9 cellular contexts compared by ENCODE assay signal in the genomic region with DNA sequence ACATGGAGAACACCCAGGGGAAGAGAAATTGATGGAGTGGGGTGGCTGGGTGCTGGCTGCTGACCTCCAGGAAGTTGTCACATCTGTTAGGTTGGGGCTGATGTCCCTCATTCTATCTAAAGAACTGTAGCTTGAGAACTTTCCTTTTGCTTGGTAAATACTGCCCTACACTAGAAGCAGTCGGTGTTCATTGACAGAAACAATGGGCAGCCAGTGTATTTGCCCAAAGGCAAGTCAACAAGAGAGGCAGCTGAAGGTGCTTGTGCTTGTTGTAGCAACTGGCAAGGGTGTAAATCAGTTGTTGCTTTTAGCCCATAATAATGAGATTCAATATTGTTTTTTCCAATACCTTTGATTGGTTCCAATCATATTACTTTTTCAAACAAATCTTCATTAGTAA. TPM values are rescaled to one million over a fixed set of nuclear protein-coding genes. Genes with fewer than 3 reads are reported as not detected.
DNase-seq lines count a peak whose midpoint lies in the region; ATAC-seq, FAIRE-seq and TF ChIP-seq lines count a peak whose summit lies in the region.
"Had no signal": no experiment of that assay in that cellular context is flagged by ENCODE, and none has a peak within 500 bp of the region (broad histone marks: within the 10 kb centered on the region; RNA-seq: fewer than 3 reads in every experiment).

No MANE protein-coding gene starts in this region.

- H3K4me3 ChIP-seq in PC-3 (ENCODE audit: low read length) = peak overlapping the region; percentile 82
- H3K4me3 ChIP-seq in esophagus squamous epithelium = peak overlapping the region; percentile 45 to 74 (median 68)
- peak overlapping the region; percentile 56 for H3K4me3 ChIP-seq in suprapubic skin

- intact Hi-C loops in PC-3 (cut with micrococcal nuclease) (no loop called here), esophagus squamous epithelium (cut with DNase I) (no loop called here)

- POLR2A ChIA-PET in PC-3 (lab: Charles Lee; ENCODE audit: unreplicated experiment) = interaction anchor here (0.6 kb wide), 1 partner anchor 17 kb away, joined by 3 read pairs; no protein-coding TSS in a partner anchor

- H3K27ac Mint-ChIP-seq in activated naive CD4-positive, alpha-beta T cell treated with anti-CD3 and anti-CD28 coated beads, Interleukin-2, amount 10 ng/mL, durations not matched to agents 7 days and 5 days = peak overlapping the region; percentile 97

- no peaks in the 10 kb centered on the region for H4K20me1 ChIP-seq in PC-3 (ENCODE audit: low read length)

- ATAC-seq in PC-3 = no peak
- ATAC-seq in HG02938 (IDR thresholded peaks at IDR 0.05; ENCODE audit: unreplicated experiment) = no peak

- peak overlapping the region; percentile 78; the same call in 1 of the 2 replicates for H3K9ac ChIP-seq in PC-3 (ENCODE audit: low read length)

- TF ChIP-seq EP300 in suprapubic skin (IDR thresholded peaks at IDR 0.05) = no peak

- no peaks in the 10 kb centered on the region for H3K9me3 Mint-ChIP-seq in activated naive CD4-positive, alpha-beta T cell treated with anti-CD3 and anti-CD28 coated beads, Interleukin-2, amount 10 ng/mL, durations not matched to agents 7 days and 5 days

- TF ChIP-seq CTCF in PC-3 (conservative IDR thresholded peaks at IDR 0.05; ENCODE audit: low read depth, low read length) = no peak
- no peak for TF ChIP-seq CTCF in esophagus squamous epithelium (IDR thresholded peaks at IDR 0.05)
- no peak for TF ChIP-seq CTCF in suprapubic skin (IDR thresholded peaks at IDR 0.05)

- TF ChIP-seq POLR2A in esophagus squamous epithelium (IDR thresholded peaks at IDR 0.05) (no peak), suprapubic skin (IDR thresholded peaks at IDR 0.05) (no peak)

- H3K27ac ChIP-seq in PC-3 (ENCODE audit: low read length) = no peak overlapping the region
- H3K27ac ChIP-seq in esophagus squamous epithelium = peak overlapping the region; percentile 34 to 95 (median 92)
- H3K27ac ChIP-seq in suprapubic skin = peak overlapping the region; percentile 85

- no peaks in the 10 kb centered on the region for H3K27me3 Mint-ChIP-seq in activated naive CD4-positive, alpha-beta T cell treated with anti-CD3 and anti-CD28 coated beads, Interleukin-2, amount 10 ng/mL, durations not matched to agents 7 days and 5 days

- H3K36me3 ChIP-seq in PC-3 (ENCODE audit: low read depth, low read length) (no peaks in the 10 kb centered on the region), esophagus squamous epithelium (peaks cover 0 to 10% (median 0%) of the 10 kb centered on the region in 3 donors), suprapubic skin (no peaks in the 10 kb centered on the region)

- no peak overlapping the region for H2AFZ ChIP-seq in PC-3 (ENCODE audit: low read length)

- no TSS peak for BruUV-seq in PC-3 (replicated peaks; lab: Mats Ljungman, UMichigan)

- no peaks in the 10 kb centered on the region for H3F3A ChIP-seq in PC-3 (ENCODE audit: low read length, unreplicated experiment)

- DNase-seq in activated naive CD4-positive, alpha-beta T cell treated with anti-CD3 and anti-CD28 coated beads, Interleukin-2, amount 10 ng/mL, durations not matched to agents 7 days and 5 days = no peak
- DNase-seq in activated naive CD4-positive, alpha-beta T cell (lab: John Stamatoyannopoulos, UW) = no peak
- DNase-seq in PC-3 (no peak), esophagus squamous epithelium (lab: John Stamatoyannopoulos, UW) (no peak), suprapubic skin (ENCODE audit: low spot score in 2 of 2) (no peak), RCC 7860 (ENCODE audit: low spot score) (no peak), RPMI8226 (no peak)
- DNase-seq: NCI-H446 treated with DMSO at 0.1 percent for 48 hours had no signal

- no peaks in the 10 kb centered on the region for H3K9me2 ChIP-seq in PC-3 (replicated peaks; ENCODE audit: low read length)

- 36% methylated on average over 1 of the region's 1 CpG; no CpG with 5 or more reads in 1 of the 2 donors for WGBS in esophagus squamous epithelium, 2 donors
- 36% methylated on average over 1 of the region's 1 CpG for WGBS in suprapubic skin

- peak overlapping the region; percentile 92 for H3K4me3 Mint-ChIP-seq in activated naive CD4-positive, alpha-beta T cell treated with anti-CD3 and anti-CD28 coated beads, Interleukin-2, amount 10 ng/mL, durations not matched to agents 7 days and 5 days

- H3K4me2 ChIP-seq in PC-3 (ENCODE audit: low read length) = peak overlapping the region; percentile 95

- CTCF ChIA-PET in activated naive CD4-positive, alpha-beta T cell treated with anti-CD3 and anti-CD28 coated beads, Interleukin-2, amount 10 ng/mL, durations not matched to agents 7 days and 5 days (lab: Charles Lee) = interaction anchor here (1.0 to 1.5 kb wide), 4 partner anchors 142 to 218 kb away, joined by 3 to 5 read pairs (median 4); no protein-coding TSS in a partner anchor
- CTCF ChIA-PET in PC-3 (lab: Charles Lee) = interaction anchor here (0.6 kb wide), 1 partner anchor 170 kb away, joined by 4 read pairs; no protein-coding TSS in a partner anchor

- H3K79me2 ChIP-seq in PC-3 (ENCODE audit: low read length) = 0 out of 2 replicates have a peak, but pooled peaks cover 6% of the 10 kb centered on the region

- no peaks in the 10 kb centered on the region for H3K9me3 ChIP-seq in PC-3 (ENCODE audit: low read length)
- H3K9me3 ChIP-seq in esophagus squamous epithelium = no peaks in the 10 kb centered on the region
- H3K9me3 ChIP-seq in suprapubic skin = no peaks in the 10 kb centered on the region

- no peak for FAIRE-seq in RCC 7860 (lab: Jason Lieb, UNC)

- H3K4me1 ChIP-seq in PC-3 (ENCODE audit: insufficient read depth, low read length) = peaks cover 36% of the 10 kb centered on the region
- peaks cover 11 to 98% (median 18%) of the 10 kb centered on the region in 3 donors for H3K4me1 ChIP-seq in esophagus squamous epithelium
- peaks cover 59% of the 10 kb centered on the region for H3K4me1 ChIP-seq in suprapubic skin

- H3K36me3 Mint-ChIP-seq in activated naive CD4-positive, alpha-beta T cell treated with anti-CD3 and anti-CD28 coated beads, Interleukin-2, amount 10 ng/mL, durations not matched to agents 7 days and 5 days = peaks cover 35% of the 10 kb centered on the region

- no peaks in the 10 kb centered on the region for H3K27me3 ChIP-seq in PC-3 (ENCODE audit: low read length)
- no peaks in the 10 kb centered on the region for H3K27me3 ChIP-seq in esophagus squamous epithelium
- H3K27me3 ChIP-seq in suprapubic skin = no peaks in the 10 kb centered on the region

- peaks cover 60% of the 10 kb centered on the region for H3K4me1 Mint-ChIP-seq in activated naive CD4-positive, alpha-beta T cell treated with anti-CD3 and anti-CD28 coated beads, Interleukin-2, amount 10 ng/mL, durations not matched to agents 7 days and 5 days

RNA-seq across cellular contexts. Expression of a gene that starts 1.0 kb away (rescaled TPM):
- 3.6 and 8.1 TPM in 2 replicates for total RNA-seq in PC-3 (2014; rRNA removed)
- 10 to 100 TPM; 41.2 to 83.1 (median 60.5) TPM for total RNA-seq in esophagus squamous epithelium
- total RNA-seq in suprapubic skin = 100 to 1,000 TPM in 3 of 4 donors, 10 to 100 TPM in 1; 81.9 to 164 (median 132) TPM
